ENCODE assay signal across 8 cellular contexts in genomic region chr6:134882426-134883038, GRCh38.
DNase-seq lines count a peak whose midpoint lies in the region; ATAC-seq and TF ChIP-seq lines count a peak whose summit lies in the region.

No MANE protein-coding gene starts in this region.

- no peaks in the 10 kb centered on the region for H3K27me3 ChIP-seq in H9 (ENCODE audit: insufficient read depth, low read length)
- H3K27me3 ChIP-seq in WERI-Rb-1 (ENCODE audit: insufficient read depth, low read depth, severe bottlenecking): no peaks in the 10 kb centered on the region
- H3K27me3 ChIP-seq in right lobe of liver: no peaks in the 10 kb centered on the region

- no peak overlapping the region for H4K91ac ChIP-seq in H9 (ENCODE audit: insufficient read length, low read depth, low read length)

- ATAC-seq in right lobe of liver (peak; percentile 95 to 98 (median 97)), HG03469 (IDR thresholded peaks at IDR 0.05; ENCODE audit: unreplicated experiment) (no peak)

- H3K4me2 ChIP-seq in H9 (ENCODE audit: insufficient read depth, insufficient read length, low read length): no peak overlapping the region

- no peak overlapping the region for H2BK20ac ChIP-seq in H9 (ENCODE audit: low read depth, low read length, poor library complexity, severe bottlenecking)

- no peak overlapping the region for H3K4ac ChIP-seq in H9 (ENCODE audit: low read depth, low read length)

- no peak overlapping the region for H2BK120ac ChIP-seq in H9 (ENCODE audit: low read depth, low read length, poor library complexity, severe bottlenecking)

- H3K79me2 ChIP-seq in H9 (ENCODE audit: insufficient read depth, low read length): no peaks in the 10 kb centered on the region

- H3K27ac ChIP-seq in H9 (ENCODE audit: insufficient read length, low read depth, low read length) (no peak overlapping the region), WERI-Rb-1 (no peak overlapping the region), coronary artery (no peak overlapping the region), right lobe of liver (peak overlapping the region in 1 of 3 donors; percentile 20)

- H3K9me3 ChIP-seq in H9 (ENCODE audit: control insufficient read depth, low read depth, low read length) (no peaks in the 10 kb centered on the region), WERI-Rb-1 (ENCODE audit: severe bottlenecking) (peaks cover 3% of the 10 kb centered on the region), right lobe of liver (no peaks in the 10 kb centered on the region)

- no peak overlapping the region for H2BK15ac ChIP-seq in H9 (ENCODE audit: low read depth, low read length)

- H3T11ph ChIP-seq in H9 (ENCODE audit: low read length): no peak overlapping the region

- no peaks in the 10 kb centered on the region for H4K20me1 ChIP-seq in H9 (ENCODE audit: control insufficient read depth, insufficient read depth, insufficient read length)

- no peak overlapping the region for H3K4me3 Mint-ChIP-seq in H9

- no peak overlapping the region for H2AFZ ChIP-seq in H9 (ENCODE audit: low read length)

- no peak for TF ChIP-seq POLR2A in right lobe of liver (IDR thresholded peaks at IDR 0.05)

- no peak overlapping the region for H3K9ac ChIP-seq in H9 (ENCODE audit: extremely low read depth, insufficient read length, low read length)

- H3K56ac ChIP-seq in H9 (ENCODE audit: insufficient read length, low read depth, low read length): no peak overlapping the region

- H3K9me3 Mint-ChIP-seq in H9: no peaks in the 10 kb centered on the region

- H3K36me3 Mint-ChIP-seq in H9 (ENCODE audit: insufficient read depth in 1 of 3, low read depth in 3 of 3): no peaks in the 10 kb centered on the region

- no CpG with 5 or more reads among the region's 10 CpGs for WGBS in H9 (ENCODE audit: extremely low coverage, insufficient read length, low lambda C conversion rate)
- 5% methylated on average over 10 of the region's 10 CpGs for WGBS in right lobe of liver (ENCODE audit: insufficient coverage, low coverage, low lambda C conversion rate, missing lambda C conversion rate)

- H3K79me1 ChIP-seq in H9 (ENCODE audit: insufficient read depth, low read depth, low read length, poor library complexity, severe bottlenecking): no peaks in the 10 kb centered on the region

- no peak overlapping the region for H2BK12ac ChIP-seq in H9 (ENCODE audit: insufficient read length, low read depth, low read length)

- H2AK5ac ChIP-seq in H9 (ENCODE audit: insufficient read length, low read length): no peak overlapping the region

- H3K14ac ChIP-seq in H9 (ENCODE audit: insufficient read depth, low read length): no peak overlapping the region

- no peaks in the 10 kb centered on the region for H3K4me1 ChIP-seq in H9 (ENCODE audit: insufficient read depth, low read length)
- no peaks in the 10 kb centered on the region for H3K4me1 ChIP-seq in right lobe of liver

- intact Hi-C loops in right lobe of liver (cut with DNase I): no loop called here

- H3K36me3 ChIP-seq in WERI-Rb-1 (no peaks in the 10 kb centered on the region), right lobe of liver (no peaks in the 10 kb centered on the region)

- H3K4me1 Mint-ChIP-seq in H9: no peaks in the 10 kb centered on the region

- no peak overlapping the region for H3K23ac ChIP-seq in H9 (ENCODE audit: insufficient read length, low read depth, low read length)

- H3K4me3 ChIP-seq in WERI-Rb-1 (ENCODE audit: low read depth, low read length) (no peak overlapping the region), coronary artery (no peak overlapping the region), right lobe of liver (no peak overlapping the region)

- no peaks in the 10 kb centered on the region for H3K23me2 ChIP-seq in H9 (ENCODE audit: insufficient read length, low read depth, low read length, poor library complexity, severe bottlenecking)

- peak; percentile 74 for DNase-seq in D341Med (ENCODE audit: low spot score)
- DNase-seq in H9: peak; percentile 54
- DNase-seq in NCI-H1694 treated with DMSO at 0.1 percent for 48 hours (lab: John Stamatoyannopoulos, UW): peak; percentile 66
- DNase-seq in WERI-Rb-1: peak; percentile 62
- no peak for DNase-seq in coronary artery (ENCODE audit: low spot score)
- DNase-seq in right lobe of liver: peak in 2 of 3 donors; percentile 52 to 62
- peak; percentile 10 for DNase-seq in stimulated activated CD8-positive, alpha-beta memory T cell treated with anti-CD3 and anti-CD28 coated beads, Interleukin-12 subunit alpha, Interleukin-12 subunit beta, amount 100 ng/mL, for 4 hours (ENCODE audit: low read depth)

- H3K27ac Mint-ChIP-seq in H9: no peak overlapping the region

- H3K27me3 Mint-ChIP-seq in H9 (ENCODE audit: low read depth): peaks cover 3% of the 10 kb centered on the region; the same call in 1 of the 2 replicates

- no peak overlapping the region for H4K8ac ChIP-seq in H9 (replicated peaks; ENCODE audit: insufficient read length, low read depth, low read length)

- H3K18ac ChIP-seq in H9 (ENCODE audit: insufficient read length, low read depth, low read length): no peak overlapping the region

- TF ChIP-seq CTCF in H9 (conservative IDR thresholded peaks at IDR 0.05) (peak; percentile 97), WERI-Rb-1 (IDR thresholded peaks at IDR 0.05; ENCODE audit: low read depth, low read length) (peak; percentile 86), coronary artery (IDR thresholded peaks at IDR 0.05) (peak; percentile 71), right lobe of liver (IDR thresholded peaks at IDR 0.05) (peak; percentile 90 to 99 (median 97))

- H4K5ac ChIP-seq in H9 (ENCODE audit: insufficient read length, low read depth, low read length): no peak overlapping the region

- H2BK5ac ChIP-seq in H9 (ENCODE audit: insufficient read length, low read length): no peak overlapping the region
